8 cellular contexts compared by ENCODE assay signal in the genomic region with DNA sequence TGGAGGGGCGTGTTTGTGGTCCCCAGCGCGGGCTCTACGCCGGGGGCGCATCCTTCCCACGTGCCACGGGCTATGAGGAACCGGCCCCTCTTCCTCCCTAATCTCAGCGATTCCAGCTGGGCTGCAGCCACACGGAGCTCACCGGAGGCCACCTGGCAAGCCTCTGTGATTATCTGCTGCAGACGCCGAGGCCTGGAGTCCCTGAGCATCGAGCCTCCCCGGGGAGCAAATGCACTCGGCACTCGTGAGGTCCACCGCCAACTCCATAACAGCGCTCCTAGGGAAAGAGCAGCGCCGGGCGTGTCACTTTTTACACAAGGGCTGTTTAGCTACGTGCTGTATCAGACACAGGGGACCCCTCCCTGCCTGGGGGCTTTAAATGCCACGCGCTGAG.
DNase-seq lines count a peak whose midpoint lies in the region; ATAC-seq and TF ChIP-seq lines count a peak whose summit lies in the region.

No MANE protein-coding gene starts in this region.

- H3K27ac ChIP-seq in right atrium auricular region (no peak overlapping the region), coronary artery (no peak overlapping the region), upper lobe of left lung (no peak overlapping the region)

- no peak for TF ChIP-seq CTCF in right atrium auricular region (IDR thresholded peaks at IDR 0.05)
- no peak for TF ChIP-seq CTCF in coronary artery (IDR thresholded peaks at IDR 0.05)
- TF ChIP-seq CTCF in upper lobe of left lung (IDR thresholded peaks at IDR 0.05) = no peak

- no peak for DNase-seq in Right ventricle myocardium superior
- no peak for DNase-seq in right atrium auricular region (ENCODE audit: low spot score)
- peak; percentile 83 for DNase-seq in NCI-H2171 treated with DMSO at 0.1 percent for 48 hours (lab: John Stamatoyannopoulos, UW)
- no peak for DNase-seq in coronary artery (ENCODE audit: low spot score)
- DNase-seq in upper lobe of left lung = no peak
- no peak for DNase-seq in 8988T
- no peak for DNase-seq in NCI-H1930 (lab: John Stamatoyannopoulos, UW)

- H3K4me1 ChIP-seq in right atrium auricular region (peaks cover 0 to 14% of the 10 kb centered on the region in 2 donors), upper lobe of left lung (peaks cover 0 to 18% (median 2%) of the 10 kb centered on the region in 4 donors)

- no peak for TF ChIP-seq POLR2A in upper lobe of left lung (IDR thresholded peaks at IDR 0.05)

- H3K4me3 ChIP-seq in right atrium auricular region (peak overlapping the region in 1 of 2 donors; percentile 10), coronary artery (peak overlapping the region; percentile 50), upper lobe of left lung (peak overlapping the region in 3 of 4 donors; percentile 29 to 30 (median 29))

- intact Hi-C loops in Right ventricle myocardium superior (cut with DNase I) = no loop called here

- 39 to 84% methylated on average over 8 to 26 of the region's 26 CpGs for WGBS in upper lobe of left lung, 2 donors

- H3K9me3 ChIP-seq in right atrium auricular region (no peaks in the 10 kb centered on the region), upper lobe of left lung (no peaks in the 10 kb centered on the region)

- ATAC-seq in Right ventricle myocardium superior (ENCODE audit: poor library complexity) (peak; percentile 39), upper lobe of left lung (ENCODE audit: low FRiP score in 2 of 2) (peak; percentile 11 to 36), GM19023 (IDR thresholded peaks at IDR 0.05; ENCODE audit: unreplicated experiment) (no peak)

- TF ChIP-seq EP300 in upper lobe of left lung (IDR thresholded peaks at IDR 0.05) = no peak

- H3K27me3 ChIP-seq in right atrium auricular region (no peaks in the 10 kb centered on the region), upper lobe of left lung (peaks cover 0 to 9% (median 0%) of the 10 kb centered on the region in 4 donors)

- H3K36me3 ChIP-seq in right atrium auricular region = no peaks in the 10 kb centered on the region
- no peaks in the 10 kb centered on the region for H3K36me3 ChIP-seq in upper lobe of left lung
